Comparison of ENCODE assay signal across 12 cellular contexts in the genomic region with DNA sequence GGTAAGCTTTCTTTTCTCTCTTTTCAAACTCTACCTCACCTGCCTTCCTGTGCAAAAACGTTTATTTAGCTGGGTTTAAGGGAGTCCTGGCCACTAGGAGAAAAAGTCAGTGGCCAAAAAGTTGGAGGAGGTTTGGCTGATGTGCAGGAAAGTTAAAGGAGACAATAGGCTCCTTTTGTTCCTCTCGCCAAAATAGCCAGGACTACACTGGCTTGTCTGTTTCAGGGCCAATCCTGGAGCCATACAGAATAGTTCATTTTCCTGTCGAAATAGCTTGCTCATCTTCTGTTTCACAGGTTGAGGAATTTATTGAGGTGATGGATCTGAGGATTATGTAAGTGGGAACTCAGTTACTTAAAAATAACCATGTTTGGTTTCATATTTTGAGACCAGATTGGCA. TPM values are rescaled to one million over a fixed set of nuclear protein-coding genes. Genes with fewer than 3 reads are reported as not detected.
DNase-seq lines count a peak whose midpoint lies in the region; ATAC-seq, FAIRE-seq and TF ChIP-seq lines count a peak whose summit lies in the region.
"Had no signal": no experiment of that assay in that cellular context is flagged by ENCODE, and none has a peak within 500 bp of the region (broad histone marks: within the 10 kb centered on the region; RNA-seq: fewer than 3 reads in every experiment).

No MANE protein-coding gene starts in this region.

- H3K36me3 ChIP-seq in duodenal mucosa (ENCODE audit: control insufficient read depth in 1 of 2, insufficient read depth in 2 of 2, low read length in 2 of 2) (peaks cover 0 to 4% of the 10 kb centered on the region in 2 donors), lower lobe of right lung (no peaks in the 10 kb centered on the region)

- H3K27me3 ChIP-seq in duodenal mucosa (ENCODE audit: control insufficient read depth in 1 of 2, insufficient read depth in 2 of 2, low read length in 2 of 2): no peaks in the 10 kb centered on the region
- H3K27me3 ChIP-seq in lower lobe of right lung (ENCODE audit: low read depth): no peaks in the 10 kb centered on the region

- H3K9ac ChIP-seq in duodenal mucosa (ENCODE audit: low read depth in 1 of 2, low read length in 2 of 2): peak overlapping the region; percentile 32 to 78

- no peak overlapping the region for H3K27ac ChIP-seq in duodenal mucosa (ENCODE audit: low read depth, low read length)
- no peak overlapping the region for H3K27ac ChIP-seq in lower lobe of right lung
- peak overlapping the region in 12 of 21 experiments; percentile 11 to 80 (median 48) for H3K27ac ChIP-seq in skin epidermis

- H3K4me1 ChIP-seq in duodenal mucosa (ENCODE audit: control insufficient read depth in 1 of 2, insufficient read depth in 2 of 2, low read length in 2 of 2): peaks cover 12 to 20% of the 10 kb centered on the region in 2 donors
- H3K4me1 ChIP-seq in lower lobe of right lung: no peaks in the 10 kb centered on the region

- intact Hi-C loops in lower lobe of right lung (cut with DNase I): no loop called here
- intact Hi-C loops in CD14-positive monocyte (cut with micrococcal nuclease): no loop called here

- no peaks in the 10 kb centered on the region for H3K36me3 Mint-ChIP-seq in CD14-positive monocyte
- H3K36me3 Mint-ChIP-seq: CD4-positive, CD25-positive, alpha-beta regulatory T cell had no signal

- H3K9me3 ChIP-seq in duodenal mucosa (ENCODE audit: control insufficient read depth in 1 of 2, low read length in 2 of 2) (no peaks in the 10 kb centered on the region), lower lobe of right lung (no peaks in the 10 kb centered on the region)

- peaks cover 0 to 3% (median 0%) of the 10 kb centered on the region in 7 donors for H3K9me3 Mint-ChIP-seq in CD14-positive monocyte
- H3K9me3 Mint-ChIP-seq: activated T-helper 2 cell treated with anti-CD3 and anti-CD28 coated beads, Interferon-gamma antibody, Interleukin-2, Interleukin-4, amounts not matched to agents 10 μg/mL and 5 μg/mL and 100 μg/mL, durations not matched to agents 14 hours and 24 hours and 36 hours; dendritic cell treated with granulocyte-macrophage colony-stimulating factor and Interleukin-4, amounts not matched to agents 40 ng/mL and 50 ng/mL, for 4 days had no signal

- H3K4me1 Mint-ChIP-seq in CD14-positive monocyte: no peaks in the 10 kb centered on the region
- H3K4me1 Mint-ChIP-seq: CD4-positive, CD25-positive, alpha-beta regulatory T cell had no signal

- TF ChIP-seq CTCF in lower lobe of right lung (IDR thresholded peaks at IDR 0.05) (no peak), CD14-positive monocyte (IDR thresholded peaks at IDR 0.05) (no peak)

- no peak overlapping the region for H3K27ac Mint-ChIP-seq in CD14-positive monocyte
- H3K27ac Mint-ChIP-seq: activated T-helper 2 cell treated with anti-CD3 and anti-CD28 coated beads, Interferon-gamma antibody, Interleukin-2, Interleukin-4, amounts not matched to agents 10 μg/mL and 5 μg/mL and 100 μg/mL, durations not matched to agents 14 hours and 24 hours and 36 hours; CD4-positive, CD25-positive, alpha-beta regulatory T cell; dendritic cell treated with granulocyte-macrophage colony-stimulating factor and Interleukin-4, amounts not matched to agents 40 ng/mL and 50 ng/mL, for 4 days had no signal

- ATAC-seq in lower lobe of right lung: no peak
- ATAC-seq in GM21381 (IDR thresholded peaks at IDR 0.05; ENCODE audit: unreplicated experiment): no peak

- H3K27me3 Mint-ChIP-seq in CD14-positive monocyte (ENCODE audit: low read depth in 3 of 3): peaks cover 0 to 21% (median 0%) of the 10 kb centered on the region in 3 donors
- H3K27me3 Mint-ChIP-seq: CD4-positive, CD25-positive, alpha-beta regulatory T cell had no signal

- peak overlapping the region; percentile 72 to 78 for H3K4me3 ChIP-seq in duodenal mucosa (ENCODE audit: low read depth in 1 of 2, low read length in 2 of 2)
- H3K4me3 ChIP-seq in lower lobe of right lung: peak overlapping the region; percentile 41
- H3K4me3 ChIP-seq in skin epidermis: peak overlapping the region in 5 of 7 experiments; percentile 9 to 32 (median 22)

- FAIRE-seq in GM19239 (lab: Jason Lieb, UNC): peak; percentile 85

- no peak for DNase-seq in GM19239 (ENCODE audit: insufficient read length, low spot score)
- no peak for DNase-seq in lower lobe of right lung
- DNase-seq in OCI-M2 (lab: John Stamatoyannopoulos, UW; ENCODE audit: unreplicated experiment): no peak
- DNase-seq in NCI-H526 treated with DMSO at 0.1 percent for 48 hours (lab: John Stamatoyannopoulos, UW): no peak
- no peak for DNase-seq in CD14-positive monocyte (ENCODE audit: low spot score)
- DNase-seq: activated CD4-positive, CD25-positive, alpha-beta regulatory T cell treated with anti-CD3 and anti-CD28 coated beads, Interleukin-2, amount 50 U/mL, for 72 hours; CD4-positive, CD25-positive, alpha-beta regulatory T cell had no signal

- no peak overlapping the region for H3K4me3 Mint-ChIP-seq in CD14-positive monocyte
- H3K4me3 Mint-ChIP-seq: CD4-positive, CD25-positive, alpha-beta regulatory T cell; dendritic cell treated with granulocyte-macrophage colony-stimulating factor and Interleukin-4, amounts not matched to agents 40 ng/mL and 50 ng/mL, for 4 days had no signal

RNA-seq across cellular contexts. Expression of gene HEPH, which starts 0.4 kb away (rescaled TPM):
- 11.4 TPM for total RNA-seq in lower lobe of right lung
- not detected for polyA plus RNA-seq in CD14-positive monocyte
- total RNA-seq: activated T-helper 2 cell treated with anti-CD3 and anti-CD28 coated beads, Interferon-gamma antibody, Interleukin-2, Interleukin-4, amounts not matched to agents 10 μg/mL and 5 μg/mL and 100 μg/mL, durations not matched to agents 14 hours and 24 hours and 36 hours; CD4-positive, CD25-positive, alpha-beta regulatory T cell had no signal
- polyA plus RNA-seq: CD4-positive, CD25-positive, alpha-beta regulatory T cell had no signal

Comparison
In these comparisons a context has a peak if more than half of its experiments do, and no peak if none do; other contexts are left out.
1. H3K27ac ChIP-seq: peak in skin epidermis (12 of 21); none in duodenal mucosa (single experiment) and lower lobe of right lung (single experiment).
2. H3K4me3 ChIP-seq: peak in every context shown above with its lines; median percentile 75 in duodenal mucosa; 41 in lower lobe of right lung; 22 in skin epidermis.